Comparison of ENCODE assay signal across 8 cellular contexts in genomic region chr5:139458580-139459407, GRCh38. TPM values are rescaled to one million over a fixed set of nuclear protein-coding genes. Genes with fewer than 3 reads are reported as not detected.
A peak's percentile ranks its signal among the peaks of the same experiment; 100 is the strongest.
DNase-seq lines count a peak whose midpoint lies in the region; ATAC-seq, FAIRE-seq and TF ChIP-seq lines count a peak whose summit lies in the region.

No MANE protein-coding gene starts in this region.

- FAIRE-seq in GM18507 (lab: Jason Lieb, UNC): peak; percentile 83

- no TSS peak for BruUV-seq in MCF 10A (replicated peaks; lab: Mats Ljungman, UMichigan)

- POLR2A ChIA-PET in MCF 10A (lab: Yijun Ruan, JAX): interaction anchor here (0.6 to 1.6 kb wide), 4 partner anchors 11 to 27 kb away, joined by 3 to 5 read pairs (median 4); no protein-coding TSS in a partner anchor

- peaks cover 6% of the 10 kb centered on the region for H3K4me1 Mint-ChIP-seq in MCF 10A (ENCODE audit: insufficient read depth, unreplicated experiment)

- H3K27ac Mint-ChIP-seq in MCF 10A (ENCODE audit: low read depth, unreplicated experiment): no peak overlapping the region

- TF ChIP-seq CTCF in MCF 10A (IDR thresholded peaks at IDR 0.05; ENCODE audit: unreplicated experiment): no peak
- no peak for TF ChIP-seq CTCF in omental fat pad (IDR thresholded peaks at IDR 0.05)

- no peaks in the 10 kb centered on the region for H3K9me3 Mint-ChIP-seq in MCF 10A (ENCODE audit: unreplicated experiment)

- CTCF ChIA-PET in MCF 10A (lab: Yijun Ruan, JAX): interaction anchor here (0.7 to 0.9 kb wide), 3 partner anchors 11 to 56 kb away, joined by 3 to 5 read pairs (median 4); no protein-coding TSS in a partner anchor

- H3K4me3 Mint-ChIP-seq in MCF 10A (ENCODE audit: unreplicated experiment): no peak overlapping the region

- intact Hi-C loops in MCF 10A (cut with micrococcal nuclease): no loop called here
- intact Hi-C loops in posterior cingulate gyrus (cut with DNase I): no loop called here

- ATAC-seq in HG03025 (IDR thresholded peaks at IDR 0.05; ENCODE audit: low FRiP score, unreplicated experiment): peak; percentile 45
- peak; percentile 42 for ATAC-seq in omental fat pad (ENCODE audit: low FRiP score)

- no peaks in the 10 kb centered on the region for H3K27me3 Mint-ChIP-seq in MCF 10A (ENCODE audit: insufficient read depth, unreplicated experiment)

- H3K36me3 Mint-ChIP-seq in MCF 10A (ENCODE audit: insufficient read depth, unreplicated experiment): no peaks in the 10 kb centered on the region

- no peak for DNase-seq in GM18507 (ENCODE audit: extremely low spot score, insufficient read length, low read depth)
- DNase-seq in T-helper 9 cell: peak; percentile 70
- peak; percentile 33 for DNase-seq in MCF 10A (ENCODE audit: unreplicated experiment)
- no peak for DNase-seq in omental fat pad (ENCODE audit: low spot score)
- no peak for DNase-seq in retina
- no peak for DNase-seq in OCI-M1 (lab: John Stamatoyannopoulos, UW)
- DNase-seq in posterior cingulate gyrus: no peak

RNA-seq across cellular contexts. Expression of gene ECSCR, which starts 3.7 kb away (rescaled TPM):
- total RNA-seq in MCF 10A (2022): not detected in 2 replicates
- 10 to 100 TPM; 17.9 to 57.4 (median 35.9) TPM for total RNA-seq in omental fat pad

RNA-seq across cellular contexts. Expression of gene SMIM33, which starts 12.0 kb away (rescaled TPM):
- total RNA-seq in MCF 10A (2022): not detected in 2 replicates
- not detected for total RNA-seq in omental fat pad

RNA-seq across cellular contexts. Expression of gene DNAJC18, which starts 19.5 kb away (rescaled TPM):
- total RNA-seq in MCF 10A (2022) (14.1 and 15.1 TPM in 2 replicates), omental fat pad (1 to 10 TPM; 6.1 to 7.4 (median 6.5) TPM)

RNA-seq across cellular contexts. Expression of gene STING1, which starts 23.8 kb away (rescaled TPM):
- total RNA-seq in MCF 10A (2022): 33.1 and 35.1 TPM in 2 replicates
- 10 to 100 TPM; 32.8 to 93.3 (median 48.7) TPM for total RNA-seq in omental fat pad

RNA-seq across cellular contexts. Expression of gene SPATA24, which starts 54.9 kb away (rescaled TPM):
- total RNA-seq in MCF 10A (2022) (9.8 and 11.6 TPM in 2 replicates), omental fat pad (1 to 10 TPM; 1.8 to 3.3 (median 2.0) TPM)

Comparison
In these comparisons a context has a peak if more than half of its experiments do, and no peak if none do; other contexts are left out.
1. DNase-seq: peak in T-helper 9 cell (single experiment) and MCF 10A (single experiment); none in GM18507 (single experiment), omental fat pad (single experiment), retina (single experiment), OCI-M1 (single experiment) and posterior cingulate gyrus (0 of 10).
2. RNA of gene ECSCR, which starts 3.7 kb away (total RNA-seq): 17.9 to 57.4 TPM in omental fat pad; not detected in MCF 10A; every median in the first group is over 10 times any median in the second.